37 cellular contexts compared by ENCODE assay signal in genomic region chr7:104801022-104801421, GRCh38.
"Had no signal": no experiment of that assay in that cellular context is flagged by ENCODE, and none has a peak within 500 bp of the region (broad histone marks: within the 10 kb centered on the region; RNA-seq: fewer than 3 reads in every experiment).

No MANE protein-coding gene starts in this region.

- H3K9me3 ChIP-seq: adrenal gland, ascending aorta, body of pancreas, breast epithelium had no signal

- H3K4me3 Mint-ChIP-seq: activated naive CD4-positive, alpha-beta T cell treated with anti-CD3 and anti-CD28 coated beads for 36 hours; activated naive CD4-positive, alpha-beta T cell treated with anti-CD3 and anti-CD28 coated beads, Interleukin-2, amount 10 ng/mL, durations not matched to agents 7 days and 5 days; activated naive CD4-positive, alpha-beta T cell treated with anti-CD3 and anti-CD28 coated beads, Interleukin-2, amount 50 U/mL, for 24 hours; activated naive CD8-positive, alpha-beta T cell; activated naive CD8-positive, alpha-beta T cell treated with anti-CD3 and anti-CD28 coated beads for 36 hours; activated naive CD8-positive, alpha-beta T cell treated with anti-CD3 and anti-CD28 coated beads, Interleukin-2, amount 10 ng/mL, durations not matched to agents 7 days and 5 days; activated naive CD8-positive, alpha-beta T cell treated with anti-CD3 and anti-CD28 coated beads, Interleukin-2, amount 50 U/mL, for 24 hours; activated T-cell treated with anti-CD3 and anti-CD28 coated beads, Interleukin-2, amount 50 U/mL, for 24 hours; activated T-cell treated with anti-CD3 and anti-CD28 coated beads, Interleukin-2, amount 50 U/mL, for 4 hours; activated T-cell treated with anti-CD3 and anti-CD28 coated beads, Interleukin-2, amount 50 U/mL, for 72 hours; activated T-helper 1 cell treated with anti-CD3 and anti-CD28 coated beads, Interleukin-12 subunit alpha, Interleukin-12 subunit beta, Interleukin-2, Interleukin-4 antibody, amounts not matched to agents 30 ng/mL and 10 ng/mL and 1 ng/mL, durations not matched to agents 14 hours and 24 hours and 36 hours; activated T-helper 17 cell treated with anti-CD3 and anti-CD28 coated beads, Interleukin-2, amount 50 U/mL, for 72 hours; brain; central memory CD8-positive, alpha-beta T cell had no signal

- H3K4me1 Mint-ChIP-seq: activated naive CD4-positive, alpha-beta T cell treated with anti-CD3 and anti-CD28 coated beads, Interleukin-2, amount 10 ng/mL, durations not matched to agents 7 days and 5 days; activated naive CD4-positive, alpha-beta T cell treated with anti-CD3 and anti-CD28 coated beads, Interleukin-2, amount 50 U/mL, for 24 hours; activated naive CD8-positive, alpha-beta T cell treated with anti-CD3 and anti-CD28 coated beads for 36 hours; activated naive CD8-positive, alpha-beta T cell treated with anti-CD3 and anti-CD28 coated beads, Interleukin-2, amount 10 ng/mL, durations not matched to agents 7 days and 5 days; activated naive CD8-positive, alpha-beta T cell treated with anti-CD3 and anti-CD28 coated beads, Interleukin-2, amount 50 U/mL, for 24 hours; activated T-helper 17 cell treated with anti-CD3 and anti-CD28 coated beads, Interleukin-2, amount 50 U/mL, for 72 hours; central memory CD8-positive, alpha-beta T cell had no signal

- H3K27ac Mint-ChIP-seq: activated naive CD4-positive, alpha-beta T cell treated with anti-CD3 and anti-CD28 coated beads for 36 hours; activated naive CD4-positive, alpha-beta T cell treated with anti-CD3 and anti-CD28 coated beads, Interleukin-2, amount 10 ng/mL, durations not matched to agents 7 days and 5 days; activated naive CD4-positive, alpha-beta T cell treated with anti-CD3 and anti-CD28 coated beads, Interleukin-2, amount 50 U/mL, for 24 hours; activated naive CD4-positive, alpha-beta T cell treated with anti-CD3 and anti-CD28 coated beads, Interleukin-2, amount 50 U/mL, for 72 hours; activated naive CD8-positive, alpha-beta T cell; activated naive CD8-positive, alpha-beta T cell treated with anti-CD3 and anti-CD28 coated beads for 36 hours; activated naive CD8-positive, alpha-beta T cell treated with anti-CD3 and anti-CD28 coated beads, Interleukin-2, amount 10 ng/mL, durations not matched to agents 7 days and 5 days; activated naive CD8-positive, alpha-beta T cell treated with anti-CD3 and anti-CD28 coated beads, Interleukin-2, amount 50 U/mL, for 24 hours; activated T-cell treated with anti-CD3 and anti-CD28 coated beads, Interleukin-2, amount 50 U/mL, for 24 hours; activated T-cell treated with anti-CD3 and anti-CD28 coated beads, Interleukin-2, amount 50 U/mL, for 72 hours; activated T-helper 1 cell treated with anti-CD3 and anti-CD28 coated beads, Interleukin-12 subunit alpha, Interleukin-12 subunit beta, Interleukin-2, Interleukin-4 antibody, amounts not matched to agents 30 ng/mL and 10 ng/mL and 1 ng/mL, durations not matched to agents 14 hours and 24 hours and 36 hours; activated T-helper 17 cell treated with anti-CD3 and anti-CD28 coated beads, Interleukin-2, amount 50 U/mL, for 72 hours; activated T-helper 2 cell treated with anti-CD3 and anti-CD28 coated beads, Interferon-gamma antibody, Interleukin-2, Interleukin-4, amounts not matched to agents 10 μg/mL and 5 μg/mL and 100 μg/mL, durations not matched to agents 14 hours and 24 hours and 36 hours; brain had no signal

- DNase-seq: activated effector memory CD4-positive, alpha-beta T cell treated with anti-CD3 and anti-CD28 coated beads, Interleukin-2, amount 50 U/mL, for 16 hours; activated effector memory CD4-positive, alpha-beta T cell treated with Interleukin-2 at 50 U/mL for 16 hours; activated gamma-delta T cell; activated gamma-delta T cell treated with Interleukin-2 at 50 U/mL for 16 hours; activated naive CD4-positive, alpha-beta T cell; activated naive CD4-positive, alpha-beta T cell treated with anti-CD3 and anti-CD28 coated beads for 36 hours; activated naive CD4-positive, alpha-beta T cell treated with anti-CD3 and anti-CD28 coated beads, Interleukin-2, amount 10 ng/mL, durations not matched to agents 7 days and 5 days; activated naive CD4-positive, alpha-beta T cell treated with anti-CD3 and anti-CD28 coated beads, Interleukin-2, amount 50 U/mL, for 16 hours; activated naive CD4-positive, alpha-beta T cell treated with Interleukin-2 at 50 U/mL for 16 hours; activated naive CD8-positive, alpha-beta T cell treated with anti-CD3 and anti-CD28 coated beads for 36 hours; activated naive CD8-positive, alpha-beta T cell treated with anti-CD3 and anti-CD28 coated beads, Interleukin-2, amount 10 ng/mL, durations not matched to agents 7 days and 5 days; activated naive CD8-positive, alpha-beta T cell treated with anti-CD3 and anti-CD28 coated beads, Interleukin-2, amount 50 U/mL, for 24 hours; activated T-cell treated with anti-CD3 and anti-CD28 coated beads, Interleukin-2, amount 50 U/mL, for 1 hour; activated T-cell treated with anti-CD3 and anti-CD28 coated beads, Interleukin-2, amount 50 U/mL, for 24 hours; activated T-cell treated with anti-CD3 and anti-CD28 coated beads, Interleukin-2, amount 50 U/mL, for 4 hours; activated T-cell treated with anti-CD3 and anti-CD28 coated beads, Interleukin-2, amount 50 U/mL, for 48 hours; activated T-cell treated with anti-CD3 and anti-CD28 coated beads, Interleukin-2, amount 50 U/mL, for 72 hours; adrenal gland; amniotic stem cell; amygdala; aorta; body of pancreas; brain microvascular endothelial cell; caudate nucleus; central memory CD4-positive, alpha-beta T cell; cerebellar nuclear complex had no signal

- ATAC-seq: activated naive CD4-positive, alpha-beta T cell treated with anti-CD3 and anti-CD28 coated beads, Interleukin-2, amount 50 U/mL, for 72 hours; activated naive CD8-positive, alpha-beta T cell treated with anti-CD3 and anti-CD28 coated beads, Interleukin-2, amount 50 U/mL, for 24 hours; activated T-cell treated with anti-CD3 and anti-CD28 coated beads, Interleukin-2, amount 50 U/mL, for 4 hours; activated T-cell treated with anti-CD3 and anti-CD28 coated beads, Interleukin-2, amount 50 U/mL, for 72 hours; activated T-helper 17 cell treated with anti-CD3 and anti-CD28 coated beads, Interleukin-2, amount 50 U/mL, for 72 hours; body of pancreas had no signal

- H3K36me3 ChIP-seq: adrenal gland, ascending aorta, brain microvascular endothelial cell, breast epithelium, cardiac muscle cell had no signal

- H3K4me1 ChIP-seq: adrenal gland, ascending aorta, body of pancreas, breast epithelium had no signal

- H3K9me3 Mint-ChIP-seq: activated naive CD4-positive, alpha-beta T cell treated with anti-CD3 and anti-CD28 coated beads for 36 hours; activated naive CD4-positive, alpha-beta T cell treated with anti-CD3 and anti-CD28 coated beads, Interleukin-2, amount 10 ng/mL, durations not matched to agents 7 days and 5 days; activated naive CD4-positive, alpha-beta T cell treated with anti-CD3 and anti-CD28 coated beads, Interleukin-2, amount 50 U/mL, for 24 hours; activated naive CD4-positive, alpha-beta T cell treated with anti-CD3 and anti-CD28 coated beads, Interleukin-2, amount 50 U/mL, for 72 hours; activated naive CD8-positive, alpha-beta T cell treated with anti-CD3 and anti-CD28 coated beads for 36 hours; activated naive CD8-positive, alpha-beta T cell treated with anti-CD3 and anti-CD28 coated beads, Interleukin-2, amount 10 ng/mL, durations not matched to agents 7 days and 5 days; activated naive CD8-positive, alpha-beta T cell treated with anti-CD3 and anti-CD28 coated beads, Interleukin-2, amount 50 U/mL, for 24 hours; activated T-cell treated with anti-CD3 and anti-CD28 coated beads, Interleukin-2, amount 50 U/mL, for 24 hours; activated T-cell treated with anti-CD3 and anti-CD28 coated beads, Interleukin-2, amount 50 U/mL, for 4 hours; activated T-helper 1 cell treated with anti-CD3 and anti-CD28 coated beads, Interleukin-12 subunit alpha, Interleukin-12 subunit beta, Interleukin-2, Interleukin-4 antibody, amounts not matched to agents 30 ng/mL and 10 ng/mL and 1 ng/mL, durations not matched to agents 14 hours and 24 hours and 36 hours; activated T-helper 17 cell treated with anti-CD3 and anti-CD28 coated beads, Interleukin-2, amount 50 U/mL, for 72 hours; activated T-helper 2 cell treated with anti-CD3 and anti-CD28 coated beads, Interferon-gamma antibody, Interleukin-2, Interleukin-4, amounts not matched to agents 10 μg/mL and 5 μg/mL and 100 μg/mL, durations not matched to agents 14 hours and 24 hours and 36 hours; central memory CD8-positive, alpha-beta T cell had no signal

- H3K27ac ChIP-seq: adrenal gland, ascending aorta, body of pancreas, brain microvascular endothelial cell, breast epithelium, cardiac muscle cell had no signal

- H3K36me3 Mint-ChIP-seq: activated naive CD4-positive, alpha-beta T cell treated with anti-CD3 and anti-CD28 coated beads, Interleukin-2, amount 10 ng/mL, durations not matched to agents 7 days and 5 days; activated naive CD4-positive, alpha-beta T cell treated with anti-CD3 and anti-CD28 coated beads, Interleukin-2, amount 50 U/mL, for 24 hours; activated naive CD4-positive, alpha-beta T cell treated with anti-CD3 and anti-CD28 coated beads, Interleukin-2, amount 50 U/mL, for 72 hours; activated naive CD8-positive, alpha-beta T cell treated with anti-CD3 and anti-CD28 coated beads for 36 hours; activated naive CD8-positive, alpha-beta T cell treated with anti-CD3 and anti-CD28 coated beads, Interleukin-2, amount 10 ng/mL, durations not matched to agents 7 days and 5 days; brain had no signal

- H3K4me3 ChIP-seq: adrenal gland, ascending aorta, body of pancreas, breast epithelium, cardiac muscle cell had no signal

- H3K27me3 ChIP-seq: adrenal gland, ascending aorta, body of pancreas, breast epithelium, cardiac muscle cell had no signal
